14 cellular contexts compared by ENCODE assay signal in the genomic region with DNA sequence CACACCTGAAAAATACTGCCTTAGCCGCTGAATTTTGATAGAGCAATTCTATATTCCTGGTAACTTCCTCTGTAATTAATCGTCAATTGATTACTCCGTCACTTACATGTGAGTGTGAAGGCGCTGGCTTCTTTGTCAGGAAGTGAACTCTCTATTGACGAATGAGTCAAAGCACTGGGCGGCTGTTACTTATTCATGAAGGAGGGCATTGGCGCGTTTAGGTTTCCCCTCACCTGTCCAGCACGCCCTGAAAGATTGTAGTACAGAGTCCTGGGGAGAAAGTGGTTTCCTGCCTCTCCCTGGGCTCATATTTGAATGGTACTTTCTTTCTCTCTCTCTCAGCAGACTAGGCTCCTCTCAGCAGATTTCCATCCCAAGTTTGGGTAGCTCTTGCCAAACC. TPM values are rescaled to one million over a fixed set of nuclear protein-coding genes. Genes with fewer than 3 reads are reported as not detected.
DNase-seq lines count a peak whose midpoint lies in the region; ATAC-seq and TF ChIP-seq lines count a peak whose summit lies in the region.
"Had no signal": no experiment of that assay in that cellular context is flagged by ENCODE, and none has a peak within 500 bp of the region (broad histone marks: within the 10 kb centered on the region; RNA-seq: fewer than 3 reads in every experiment).

No MANE protein-coding gene starts in this region.

- H3K9me3 ChIP-seq in BLaER1: no peaks in the 10 kb centered on the region
- no peaks in the 10 kb centered on the region for H3K9me3 ChIP-seq in GM23248 (ENCODE audit: low read depth)
- H3K9me3 ChIP-seq: ascending aorta had no signal

- H2AFZ ChIP-seq in GM23248: no peak overlapping the region

- H3K9me2 ChIP-seq in GM23248 (ENCODE audit: insufficient read depth): no peaks in the 10 kb centered on the region

- POLR2A ChIA-PET in GM10248 (lab: Yijun Ruan, JAX): no interaction called here

- H4K20me1 ChIP-seq in BLaER1 (peaks cover 9% of the 10 kb centered on the region; the same call in 1 of the 2 replicates), GM23248 (ENCODE audit: insufficient read depth) (no peaks in the 10 kb centered on the region)

- H3K27me3 ChIP-seq in BLaER1 (peaks cover 45% of the 10 kb centered on the region), GM23248 (replicated peaks; ENCODE audit: insufficient read depth) (no peaks in the 10 kb centered on the region)
- H3K27me3 ChIP-seq: ascending aorta had no signal

- in situ Hi-C loops in GM23248 (cut with MboI): no loop called here

- 71 to 80% methylated on average over 9 of the region's 9 CpGs for WGBS in GM23248 (ENCODE audit: low coverage in 1 of 2, low lambda C conversion rate in 2 of 2, missing lambda C conversion rate in 2 of 2), 2 experiments

- H3K4me1 ChIP-seq in BLaER1: peaks cover 48% of the 10 kb centered on the region
- H3K4me1 ChIP-seq in GM23248 (ENCODE audit: insufficient read depth): peaks cover 44% of the 10 kb centered on the region

- no peak for TF ChIP-seq CTCF in GM10248 (IDR thresholded peaks at IDR 0.05; ENCODE audit: control extremely low read depth, extremely low read depth, low read depth, missing control alignments)

- peak; percentile 79 for ATAC-seq in left colon
- ATAC-seq: HepG2 had no signal

- CTCF ChIA-PET in GM10248 (lab: Yijun Ruan, JAX): interaction anchor here (1.2 to 9.7 kb wide), 5 partner anchors 10 to 254 kb away, joined by 3 to 64 read pairs (median 3); a partner anchor contains a TSS

- no peaks in the 10 kb centered on the region for H3K79me2 ChIP-seq in GM23248 (ENCODE audit: insufficient read depth)

- no peak overlapping the region for H3K27ac ChIP-seq in BLaER1
- H3K27ac ChIP-seq in GM23248: no peak overlapping the region
- H3K27ac ChIP-seq: ascending aorta had no signal

- no peak overlapping the region for H3K9ac ChIP-seq in BLaER1
- H3K9ac ChIP-seq in GM23248: no peak overlapping the region

- DNase-seq in GM10248 (ENCODE audit: extremely low spot score): peak; percentile 58
- DNase-seq in SW480 (ENCODE audit: low spot score): peak; percentile 88
- peak; percentile 78 for DNase-seq in left colon
- DNase-seq in NCI-H1105 (lab: John Stamatoyannopoulos, UW): no peak
- DNase-seq in NCI-H2171 (lab: John Stamatoyannopoulos, UW): no peak
- DNase-seq in ecto neural progenitor cell (ENCODE audit: low spot score): no peak
- DNase-seq in GM23248: no peak
- DNase-seq: activated CD4-positive, alpha-beta T cell treated with anti-CD3 and anti-CD28 coated beads for 1 hour; immature natural killer cell; NCI-H2029; SHP77 treated with DMSO at 0.1 percent for 48 hours had no signal

- no peaks in the 10 kb centered on the region for H3K36me3 ChIP-seq in BLaER1
- no peaks in the 10 kb centered on the region for H3K36me3 ChIP-seq in GM23248 (ENCODE audit: low read depth)
- H3K36me3 ChIP-seq: ascending aorta had no signal

- intact Hi-C loops in left colon (cut with DNase I, micrococcal nuclease): no loop called here

- H3K4me3 ChIP-seq in BLaER1 (no peak overlapping the region), GM23248 (no peak overlapping the region)
- H3K4me3 ChIP-seq: ascending aorta had no signal

- H3K4me2 ChIP-seq in BLaER1 (peak overlapping the region; percentile 67; the same call in 1 of the 2 replicates), GM23248 (ENCODE audit: unreplicated experiment) (no peak overlapping the region)

- H3F3A ChIP-seq in GM23248 (ENCODE audit: insufficient read depth): peaks cover 36% of the 10 kb centered on the region

RNA-seq across cellular contexts. Expression of a gene that starts 21.0 kb away (rescaled TPM):
- 10 to 100 TPM; 11.6 to 33.1 TPM for total RNA-seq in left colon
- 47.8 and 50.6 TPM in 2 replicates for total RNA-seq in GM23248 (2014; rRNA removed; shearing (Covaris generic))
- polyA plus RNA-seq in GM23248 (2016; fragmentation: Nextera tagmentation; extraction: Ambion mirVana): 31.2 and 31.5 TPM in 2 replicates

RNA-seq across cellular contexts. Expression of a gene that starts 39.6 kb away (rescaled TPM):
- 10 to 100 TPM; 37.6 to 44.5 TPM for total RNA-seq in left colon
- 31.4 and 32.5 TPM in 2 replicates for total RNA-seq in GM23248 (2014; rRNA removed; shearing (Covaris generic))
- polyA plus RNA-seq in GM23248 (2016; fragmentation: Nextera tagmentation; extraction: Ambion mirVana): 28.6 and 30.2 TPM in 2 replicates

Comparison
In these comparisons a context has a peak if more than half of its experiments do, and no peak if none do; other contexts are left out.
1. DNase-seq: peak in GM10248 (single experiment), SW480 (single experiment) and left colon (2 of 2); none in NCI-H1105 (single experiment), NCI-H2171 (single experiment), ecto neural progenitor cell (single experiment) and GM23248 (single experiment).